In the genomic region with DNA sequence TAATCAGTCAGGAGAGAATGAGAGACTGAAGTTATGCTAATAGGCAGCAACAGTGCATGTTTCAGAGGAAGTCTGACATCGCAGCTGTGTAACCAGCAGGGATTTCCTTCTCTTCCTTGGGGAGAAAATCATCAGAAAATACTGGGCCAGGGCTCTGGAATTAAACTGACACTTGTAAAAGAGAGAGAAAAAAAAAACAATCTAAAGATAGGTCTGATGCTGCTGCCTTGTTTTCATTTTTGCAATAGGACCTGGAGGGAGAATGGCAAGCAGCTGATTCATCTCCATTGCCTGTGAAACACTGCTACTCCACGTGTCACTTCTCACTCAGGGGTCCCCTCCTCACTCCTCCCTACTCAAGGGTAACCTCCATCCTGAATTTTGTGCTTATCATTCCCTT, we compare ENCODE assay signal across 9 cellular contexts. TPM values are rescaled to one million over a fixed set of nuclear protein-coding genes. Genes with fewer than 3 reads are reported as not detected.
DNase-seq lines count a peak whose midpoint lies in the region; ATAC-seq and TF ChIP-seq lines count a peak whose summit lies in the region.
"Had no signal": no experiment of that assay in that cellular context is flagged by ENCODE, and none has a peak within 500 bp of the region (broad histone marks: within the 10 kb centered on the region; RNA-seq: fewer than 3 reads in every experiment).

No MANE protein-coding gene starts in this region.

- no peaks in the 10 kb centered on the region for H3K79me2 ChIP-seq in GM23338 (replicated peaks; ENCODE audit: insufficient read depth)
- no peaks in the 10 kb centered on the region for H3K79me2 ChIP-seq in MM.1S (ENCODE audit: low read length)

- H3K36me3 ChIP-seq in GM23338 (ENCODE audit: insufficient read depth) (no peaks in the 10 kb centered on the region), heart left ventricle (peaks cover 0 to 42% (median 18%) of the 10 kb centered on the region in 9 donors), stomach (peaks cover 0 to 28% (median 18%) of the 10 kb centered on the region in 4 donors), MM.1S (replicated peaks; ENCODE audit: insufficient read depth, low read length) (no peaks in the 10 kb centered on the region)

- H3K9me3 Mint-ChIP-seq in GM23338: no peaks in the 10 kb centered on the region; the same call in 2 of the 3 replicates
- no peaks in the 10 kb centered on the region for H3K9me3 Mint-ChIP-seq in activated T-helper 2 cell treated with anti-CD3 and anti-CD28 coated beads, Interferon-gamma antibody, Interleukin-2, Interleukin-4, amounts not matched to agents 10 μg/mL and 5 μg/mL and 100 μg/mL, durations not matched to agents 14 hours and 24 hours and 36 hours

- H3K4me1 Mint-ChIP-seq in GM23338: peaks cover 29% of the 10 kb centered on the region
- H3K4me1 Mint-ChIP-seq in activated T-helper 2 cell treated with anti-CD3 and anti-CD28 coated beads, Interferon-gamma antibody, Interleukin-2, Interleukin-4, amounts not matched to agents 10 μg/mL and 5 μg/mL and 100 μg/mL, durations not matched to agents 14 hours and 24 hours and 36 hours (ENCODE audit: low read depth): peaks cover 21% of the 10 kb centered on the region

- ATAC-seq in GM23338: no peak
- peak in 3 of 4 donors; percentile 6 to 30 (median 15) for ATAC-seq in heart left ventricle
- ATAC-seq in HG02763 (IDR thresholded peaks at IDR 0.05; ENCODE audit: unreplicated experiment): no peak

- H3K27me3 Mint-ChIP-seq in GM23338 (ENCODE audit: insufficient read depth, low read depth, poor library complexity): peaks cover 6% of the 10 kb centered on the region
- H3K27me3 Mint-ChIP-seq in activated T-helper 2 cell treated with anti-CD3 and anti-CD28 coated beads, Interferon-gamma antibody, Interleukin-2, Interleukin-4, amounts not matched to agents 10 μg/mL and 5 μg/mL and 100 μg/mL, durations not matched to agents 14 hours and 24 hours and 36 hours (ENCODE audit: low read depth): no peaks in the 10 kb centered on the region

- H3K4me3 ChIP-seq in GM23338 (no peak overlapping the region), heart left ventricle (no peak overlapping the region), stomach (no peak overlapping the region), MM.1S (ENCODE audit: low read length) (no peak overlapping the region)

- H2AFZ ChIP-seq in GM23338: no peak overlapping the region
- H2AFZ ChIP-seq in MM.1S (ENCODE audit: low read length): no peak overlapping the region

- H3K4me3 Mint-ChIP-seq in GM23338: no peak overlapping the region; the same call in 2 of the 3 replicates
- no peak overlapping the region for H3K4me3 Mint-ChIP-seq in activated T-helper 2 cell treated with anti-CD3 and anti-CD28 coated beads, Interferon-gamma antibody, Interleukin-2, Interleukin-4, amounts not matched to agents 10 μg/mL and 5 μg/mL and 100 μg/mL, durations not matched to agents 14 hours and 24 hours and 36 hours (ENCODE audit: low read depth)

- no peaks in the 10 kb centered on the region; the same call in 1 of the 2 replicates for H3F3A ChIP-seq in GM23338 (replicated peaks; ENCODE audit: low read depth)
- H3F3A ChIP-seq in MM.1S (ENCODE audit: insufficient read depth, low read length): peaks cover 9% of the 10 kb centered on the region; the same call in 1 of the 2 replicates

- H3K4me2 ChIP-seq in GM23338 (no peak overlapping the region), MM.1S (ENCODE audit: low read depth, low read length) (no peak overlapping the region)

- H3K9me2 ChIP-seq in GM23338 (ENCODE audit: insufficient read depth): no peaks in the 10 kb centered on the region
- no peaks in the 10 kb centered on the region for H3K9me2 ChIP-seq in MM.1S (replicated peaks; ENCODE audit: insufficient read depth, low read length)

- no peaks in the 10 kb centered on the region for H3K27me3 ChIP-seq in GM23338 (ENCODE audit: insufficient read depth)
- H3K27me3 ChIP-seq in heart left ventricle: no peaks in the 10 kb centered on the region
- no peaks in the 10 kb centered on the region for H3K27me3 ChIP-seq in stomach
- H3K27me3 ChIP-seq in MM.1S (replicated peaks; ENCODE audit: insufficient read depth, low read length): no peaks in the 10 kb centered on the region
- H3K27me3 ChIP-seq: neutrophil had no signal

- TF ChIP-seq POLR2A in heart left ventricle (IDR thresholded peaks at IDR 0.05): no peak
- TF ChIP-seq POLR2A in stomach (IDR thresholded peaks at IDR 0.05): no peak

- no peaks in the 10 kb centered on the region for H3K9me3 ChIP-seq in heart left ventricle
- H3K9me3 ChIP-seq in stomach: no peaks in the 10 kb centered on the region
- no peaks in the 10 kb centered on the region for H3K9me3 ChIP-seq in MM.1S (replicated peaks; ENCODE audit: insufficient read depth, low read length)
- H3K9me3 ChIP-seq: neutrophil had no signal

- intact Hi-C loops in activated T-helper 2 cell treated with anti-CD3 and anti-CD28 coated beads, Interferon-gamma antibody, Interleukin-2, Interleukin-4, amounts not matched to agents 10 μg/mL and 5 μg/mL and 100 μg/mL, durations not matched to agents 14 hours and 24 hours and 36 hours (cut with micrococcal nuclease): no loop called here
- intact Hi-C loops in heart left ventricle (cut with DNase I) (loop anchor here in 7 of 10 donors (1.0 to 10.0 kb wide), 11 partner anchors 37 to 452 kb away; partner anchors contain the start of genes SSH2 (in 2 of the 7) and GIT1 (in 1 of the 7)), stomach (cut with DNase I; ENCODE audit: low total_unique reads) (loop anchor here (10.0 kb wide), 1 partner anchor 134 kb away; no protein-coding TSS in a partner anchor)

- H4K20me1 ChIP-seq in GM23338 (replicated peaks; ENCODE audit: insufficient read depth): no peaks in the 10 kb centered on the region
- H4K20me1 ChIP-seq in MM.1S (ENCODE audit: insufficient read depth, low read length): no peaks in the 10 kb centered on the region

- 12 to 27% (median 17%) methylated on average over 2 of the region's 2 CpGs for WGBS in heart left ventricle, 4 donors
- WGBS in stomach, 5 donors: 50 to 72% (median 57%) methylated on average over 2 of the region's 2 CpGs

- H3K27ac Mint-ChIP-seq in GM23338: peak overlapping the region; percentile 67
- peak overlapping the region; percentile 67 for H3K27ac Mint-ChIP-seq in activated T-helper 2 cell treated with anti-CD3 and anti-CD28 coated beads, Interferon-gamma antibody, Interleukin-2, Interleukin-4, amounts not matched to agents 10 μg/mL and 5 μg/mL and 100 μg/mL, durations not matched to agents 14 hours and 24 hours and 36 hours

- no peak for DNase-seq in GM23338 (ENCODE audit: low spot score)
- no peak for DNase-seq in activated T-helper 2 cell treated with anti-CD3 and anti-CD28 coated beads, Interferon-gamma antibody, Interleukin-2, Interleukin-4, amounts not matched to agents 10 μg/mL and 5 μg/mL and 100 μg/mL, durations not matched to agents 14 hours and 24 hours and 36 hours (ENCODE audit: low spot score)
- no peak for DNase-seq in heart left ventricle
- no peak for DNase-seq in stomach
- no peak for DNase-seq in ureter (ENCODE audit: low spot score)
- DNase-seq in MM.1S: no peak
- DNase-seq: cerebellar nuclear complex had no signal

- peaks cover 10% of the 10 kb centered on the region; the same call in 2 of the 3 replicates for H3K36me3 Mint-ChIP-seq in GM23338 (ENCODE audit: low read depth)
- H3K36me3 Mint-ChIP-seq in activated T-helper 2 cell treated with anti-CD3 and anti-CD28 coated beads, Interferon-gamma antibody, Interleukin-2, Interleukin-4, amounts not matched to agents 10 μg/mL and 5 μg/mL and 100 μg/mL, durations not matched to agents 14 hours and 24 hours and 36 hours (ENCODE audit: low read depth): peaks cover 32% of the 10 kb centered on the region

- H3K27ac ChIP-seq in GM23338 (ENCODE audit: low read depth): peak overlapping the region; percentile 67
- H3K27ac ChIP-seq in heart left ventricle: peak overlapping the region; percentile 60 to 83 (median 76)
- peak overlapping the region in 4 of 5 donors; percentile 34 to 71 (median 60) for H3K27ac ChIP-seq in stomach
- H3K27ac ChIP-seq in MM.1S (ENCODE audit: low read length): no peak overlapping the region

- H3K9ac ChIP-seq in MM.1S (ENCODE audit: low read length): no peak overlapping the region

- no peak for TF ChIP-seq CTCF in GM23338 (conservative IDR thresholded peaks at IDR 0.05; ENCODE audit: low read depth in 2 of 2)
- TF ChIP-seq CTCF in heart left ventricle (IDR thresholded peaks at IDR 0.05): no peak
- TF ChIP-seq CTCF in stomach (IDR thresholded peaks at IDR 0.05): no peak
- TF ChIP-seq CTCF in MM.1S (IDR thresholded peaks at IDR 0.05; ENCODE audit: low read length): no peak

- TF ChIP-seq EP300 in stomach (IDR thresholded peaks at IDR 0.05): no peak

- peaks cover 12% of the 10 kb centered on the region for H3K4me1 ChIP-seq in GM23338 (ENCODE audit: insufficient read depth)
- H3K4me1 ChIP-seq in heart left ventricle: peaks cover 11 to 69% (median 66%) of the 10 kb centered on the region in 12 donors
- peaks cover 4 to 64% (median 34%) of the 10 kb centered on the region in 4 donors for H3K4me1 ChIP-seq in stomach
- H3K4me1 ChIP-seq in MM.1S (ENCODE audit: low read length): peaks cover 7% of the 10 kb centered on the region; the same call in 1 of the 2 replicates

RNA-seq across cellular contexts. Expression of gene CORO6, which starts 17.7 kb away (rescaled TPM):
- total RNA-seq in GM23338 (2014; rRNA removed; shearing (Covaris generic)): 5.0 and 5.2 TPM in 2 replicates
- polyA plus RNA-seq in GM23338 (2016; fragmentation: Nextera tagmentation; extraction: Ambion mirVana) (2.5 and 2.6 TPM in 2 replicates), heart left ventricle (10 to 100 TPM; 50.7 to 96.2 TPM), stomach (10 to 100 TPM in 1 of 3 donors, 1 to 10 TPM in 2; 1.1 to 17.5 (median 1.4) TPM)
- total RNA-seq in activated T-helper 2 cell treated with anti-CD3 and anti-CD28 coated beads, Interferon-gamma antibody, Interleukin-2, Interleukin-4, amounts not matched to agents 10 μg/mL and 5 μg/mL and 100 μg/mL, durations not matched to agents 14 hours and 24 hours and 36 hours: 3.1 and 3.8 TPM in 2 replicates
- total RNA-seq in heart left ventricle (100 to 1,000 TPM in 3 of 9 donors, 10 to 100 TPM in 6; 72.1 to 115 (median 95.5) TPM), stomach (10 to 100 TPM in 4 of 5 donors, 1 to 10 TPM in 1; 6.4 to 53.1 (median 20.6) TPM), ureter (23.3 TPM)

RNA-seq across cellular contexts. Expression of gene ANKRD13B, which starts 47.5 kb away (rescaled TPM):
- 55.0 and 57.4 TPM in 2 replicates for total RNA-seq in GM23338 (2014; rRNA removed; shearing (Covaris generic))
- polyA plus RNA-seq in GM23338 (2016; fragmentation: Nextera tagmentation; extraction: Ambion mirVana) (8.2 and 9.6 TPM in 2 replicates), heart left ventricle (10 to 100 TPM in 1 of 2 donors, 1 to 10 TPM in 1; 4.1 to 12.7 TPM), stomach (1 to 10 TPM; 2.6 to 4.2 (median 2.9) TPM)
- total RNA-seq in activated T-helper 2 cell treated with anti-CD3 and anti-CD28 coated beads, Interferon-gamma antibody, Interleukin-2, Interleukin-4, amounts not matched to agents 10 μg/mL and 5 μg/mL and 100 μg/mL, durations not matched to agents 14 hours and 24 hours and 36 hours: 34.1 and 41.6 TPM in 2 replicates
- total RNA-seq in heart left ventricle (1 to 10 TPM; 4.4 to 9.9 (median 6.1) TPM), stomach (10 to 100 TPM in 1 of 5 donors, 1 to 10 TPM in 3, not detected in 1; 1.8 to 12.3 (median 5.6) TPM), ureter (7.7 TPM)

RNA-seq across cellular contexts. Expression of gene GIT1, which starts 51.0 kb away (rescaled TPM):
- total RNA-seq in GM23338 (2014; rRNA removed; shearing (Covaris generic)): 48.2 and 60.9 TPM in 2 replicates
- 15.9 and 16.2 TPM in 2 replicates for polyA plus RNA-seq in GM23338 (2016; fragmentation: Nextera tagmentation; extraction: Ambion mirVana)
- total RNA-seq in activated T-helper 2 cell treated with anti-CD3 and anti-CD28 coated beads, Interferon-gamma antibody, Interleukin-2, Interleukin-4, amounts not matched to agents 10 μg/mL and 5 μg/mL and 100 μg/mL, durations not matched to agents 14 hours and 24 hours and 36 hours: 67.3 and 72.4 TPM in 2 replicates
- 10 to 100 TPM; 23.1 to 52.9 (median 31.4) TPM for total RNA-seq in heart left ventricle
- polyA plus RNA-seq in heart left ventricle: 10 to 100 TPM; 23.0 to 37.8 TPM
- 10 to 100 TPM; 23.7 to 67.2 (median 34.3) TPM for total RNA-seq in stomach
- 10 to 100 TPM; 17.7 to 26.4 (median 18.9) TPM for polyA plus RNA-seq in stomach
- 37.1 TPM for total RNA-seq in ureter

Comparison
In these comparisons a context has a peak if more than half of its experiments do, and no peak if none do; other contexts are left out.
1. ATAC-seq: peak in heart left ventricle (3 of 4); none in GM23338 (single experiment) and HG02763 (single experiment).